ENCODE assay signal across 1 cellular context in genomic region chr15:45205192-45205591, GRCh38.
A peak's percentile ranks its signal among the peaks of the same experiment; 100 is the strongest.
TF ChIP-seq lines count a peak whose summit lies in the region.

No MANE protein-coding gene starts in this region.

TF ChIP-seq in K562, 482 proteins besides CTCF, POLR2A, EP300 and RAD21 (continued from another document):
- TF ChIP-seq ZBTB26 (CRISPR knock-in tag; IDR thresholded peaks at IDR 0.05), result no peak
- TF ChIP-seq ZNF398 (CRISPR knock-in tag; IDR thresholded peaks at IDR 0.05), result no peak
- TF ChIP-seq DEAF1 (CRISPR knock-in tag; IDR thresholded peaks at IDR 0.05), result peak; percentile 41; the same call in 1 of the 2 replicates
- no peak for TF ChIP-seq FOXJ3 (CRISPR knock-in tag; IDR thresholded peaks at IDR 0.05)
- TF ChIP-seq E2F1 (CRISPR knock-in tag; IDR thresholded peaks at IDR 0.05), result no peak
- TF ChIP-seq ZNF408 (CRISPR knock-in tag; IDR thresholded peaks at IDR 0.05; ENCODE audit: low read depth), result no peak
- peak; percentile 53; the same call in 1 of the 2 replicates for TF ChIP-seq KLF16 (IDR thresholded peaks at IDR 0.05)
- TF ChIP-seq USF2 (CRISPR knock-in tag; IDR thresholded peaks at IDR 0.05), result no peak
- TF ChIP-seq ZNF239 (CRISPR knock-in tag; IDR thresholded peaks at IDR 0.05), result no peak
- no peak for TF ChIP-seq ZNF76 (CRISPR knock-in tag; IDR thresholded peaks at IDR 0.05; ENCODE audit: borderline replicate concordance)
- no peak for TF ChIP-seq ARID3B (CRISPR knock-in tag; IDR thresholded peaks at IDR 0.05; ENCODE audit: borderline replicate concordance)
- no peak for TF ChIP-seq SNIP1 (IDR thresholded peaks at IDR 0.05; ENCODE audit: low read depth)
- no peak for TF ChIP-seq RFX7 (CRISPR knock-in tag; IDR thresholded peaks at IDR 0.05)
- TF ChIP-seq DIDO1 (tag; IDR thresholded peaks at IDR 0.05; ENCODE audit: low read depth), result no peak
- no peak for TF ChIP-seq POU5F1 (IDR thresholded peaks at IDR 0.05; ENCODE audit: borderline replicate concordance, low read depth, low read length, partially characterized antibody)
- no peak for TF ChIP-seq BRF2 (IDR thresholded peaks at IDR 0.05; ENCODE audit: borderline replicate concordance, insufficient read depth, insufficient read length)
- TF ChIP-seq RCOR1 (IDR thresholded peaks at IDR 0.05; ENCODE audit: borderline replicate concordance in 1 of 2, low read depth in 2 of 2, low read length in 2 of 2), result peak in 1 of 2 experiments; percentile 69; a peak in 1 of 4 replicates
